8 cellular contexts compared by ENCODE assay signal in the genomic region with DNA sequence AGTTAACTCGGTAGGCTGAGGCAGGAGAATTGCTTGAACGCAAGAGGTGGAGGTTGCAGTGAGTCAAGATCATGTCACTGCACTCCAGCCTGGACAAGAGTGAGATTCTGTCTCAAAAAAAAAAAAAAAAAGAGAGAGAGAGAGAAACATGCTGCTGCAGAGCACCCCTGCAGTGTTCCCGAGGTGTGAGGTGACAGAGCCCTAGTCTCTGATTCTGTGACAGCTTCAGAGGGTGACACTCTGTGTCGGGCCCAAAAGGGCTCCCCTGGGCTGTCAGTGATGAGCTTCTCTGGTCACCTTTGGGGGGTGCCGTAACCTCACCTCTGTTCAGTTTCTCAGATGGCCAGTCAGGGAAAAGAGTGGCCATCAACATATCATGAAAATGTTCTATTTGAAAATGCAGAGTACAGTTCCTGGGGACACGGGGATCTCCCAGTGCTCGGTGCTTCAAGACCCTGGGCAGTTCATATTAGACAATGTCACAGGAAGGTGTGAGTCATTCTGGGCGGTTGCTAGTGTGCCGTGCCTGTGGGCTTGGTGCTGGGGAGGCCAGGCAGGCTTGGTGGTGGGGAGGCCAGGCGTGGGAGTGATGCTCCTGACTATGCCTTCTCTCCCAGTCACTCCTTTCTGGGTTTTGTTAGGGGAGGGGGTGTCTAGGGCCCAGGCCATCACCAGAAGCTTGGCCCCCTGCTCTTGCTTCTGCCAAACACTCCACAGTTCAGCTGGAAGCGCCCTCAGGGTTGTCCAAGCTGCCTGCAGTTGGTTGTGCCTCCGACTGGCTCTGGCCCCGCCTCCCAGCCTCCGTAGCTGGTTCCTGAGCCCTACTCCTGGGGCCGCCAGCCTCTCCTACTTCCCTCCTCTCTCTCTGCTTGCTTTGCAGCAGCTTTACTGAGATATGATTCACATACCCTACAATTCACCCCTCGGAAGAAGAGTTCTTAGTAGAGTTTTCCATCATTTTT.
DNase-seq lines count a peak whose midpoint lies in the region; ATAC-seq lines count a peak whose summit lies in the region.

No MANE protein-coding gene starts in this region.

- DNase-seq in GDM1 (lab: John Stamatoyannopoulos, UW) = peak; percentile 77
- peak; percentile 89 for DNase-seq in MV-4-11 (lab: John Stamatoyannopoulos, UW)
- DNase-seq in activated CD8-positive, alpha-beta memory T cell treated with anti-CD3 and anti-CD28 coated beads for 48 hours (ENCODE audit: low read depth in 2 of 3, low spot score in 2 of 3) = peak; percentile 22 to 51 (median 40)
- DNase-seq in glomerular visceral epithelial cell (ENCODE audit: extremely low spot score) = peak; percentile 27
- peak; percentile 58 for DNase-seq in stimulated activated CD4-positive, alpha-beta T cell treated with anti-CD3 and anti-CD28 coated beads, Interleukin-2, amount 100 ng/mL, for 4 hours (ENCODE audit: low read depth)
- DNase-seq in NCI-H187 treated with DMSO at 0.1 percent for 48 hours (lab: John Stamatoyannopoulos, UW) = no peak
- no peak for DNase-seq in effector CD8-positive, alpha-beta T cell (lab: John Stamatoyannopoulos, UW)

- no peak for ATAC-seq in GM21390 (IDR thresholded peaks at IDR 0.05; ENCODE audit: unreplicated experiment)

Comparison
In these comparisons a context has a peak if more than half of its experiments do, and no peak if none do; other contexts are left out.
1. DNase-seq: peak in GDM1 (single experiment), MV-4-11 (single experiment), activated CD8-positive, alpha-beta memory T cell treated with anti-CD3 and anti-CD28 coated beads for 48 hours (3 of 3), glomerular visceral epithelial cell (single experiment) and stimulated activated CD4-positive, alpha-beta T cell treated with anti-CD3 and anti-CD28 coated beads, Interleukin-2, amount 100 ng/mL, for 4 hours (single experiment); none in NCI-H187 treated with DMSO at 0.1 percent for 48 hours (single experiment) and effector CD8-positive, alpha-beta T cell (single experiment).